ENCODE assay signal across 15 cellular contexts in genomic region chr5:64615895-64616294, GRCh38.
DNase-seq lines count a peak whose midpoint lies in the region; ATAC-seq lines count a peak whose summit lies in the region.
"Had no signal": no experiment of that assay in that cellular context is flagged by ENCODE, and none has a peak within 500 bp of the region (broad histone marks: within the 10 kb centered on the region; RNA-seq: fewer than 3 reads in every experiment).

No MANE protein-coding gene starts in this region.

- no peak overlapping the region for H3K4me3 Mint-ChIP-seq in activated CD4-positive, alpha-beta T cell treated with anti-CD3 and anti-CD28 coated beads, Interleukin-2, amount 10 ng/mL, durations not matched to agents 24 days and 14 days
- H3K4me3 Mint-ChIP-seq: activated B cell treated with CpG ODN at 0.5 μM for 24 hours had no signal

- H3K9me3 Mint-ChIP-seq in activated CD4-positive, alpha-beta T cell treated with anti-CD3 and anti-CD28 coated beads, Interleukin-2, amount 10 ng/mL, durations not matched to agents 24 days and 14 days = no peaks in the 10 kb centered on the region
- H3K9me3 Mint-ChIP-seq: activated B cell treated with CpG ODN at 0.5 μM for 24 hours had no signal

- H3K36me3 Mint-ChIP-seq in activated CD4-positive, alpha-beta T cell treated with anti-CD3 and anti-CD28 coated beads, Interleukin-2, amount 10 ng/mL, durations not matched to agents 24 days and 14 days (ENCODE audit: low read depth) = no peaks in the 10 kb centered on the region

- H3K4me3 ChIP-seq in H7 (ENCODE audit: insufficient read depth, low read depth, low read length) = no peak overlapping the region
- H3K4me3 ChIP-seq: body of pancreas, PC-9 had no signal

- no peaks in the 10 kb centered on the region for H3K36me3 ChIP-seq in H7 (replicated peaks; ENCODE audit: control insufficient read depth, insufficient read depth, low read length)

- H3K27me3 ChIP-seq in H7 (ENCODE audit: control insufficient read depth, insufficient read depth, low read length) = no peaks in the 10 kb centered on the region
- H3K27me3 ChIP-seq: body of pancreas had no signal

- H3K27me3 Mint-ChIP-seq in activated CD4-positive, alpha-beta T cell treated with anti-CD3 and anti-CD28 coated beads, Interleukin-2, amount 10 ng/mL, durations not matched to agents 24 days and 14 days = peaks cover 16% of the 10 kb centered on the region

- DNase-seq in NCI-H82 (lab: John Stamatoyannopoulos, UW) (no peak), H7 (no peak), mesenteric fat pad (ENCODE audit: low spot score) (no peak)
- DNase-seq in activated CD4-positive, alpha-beta T cell treated with anti-CD3 and anti-CD28 coated beads, Interleukin-2, amount 10 ng/mL, durations not matched to agents 24 days and 14 days = no peak
- DNase-seq: activated B cell treated with CpG ODN at 0.5 μM for 24 hours; body of pancreas; left cardiac atrium; NCI-H1417 treated with DMSO at 0.1 percent for 48 hours; NCI-H345; PC-9; stimulated activated CD4-positive, alpha-beta T cell treated with anti-CD3 and anti-CD28 coated beads, Interleukin-12 subunit alpha, Interleukin-12 subunit beta, amount 100 ng/mL, for 4 hours had no signal

- no peaks in the 10 kb centered on the region for H3K4me1 Mint-ChIP-seq in activated CD4-positive, alpha-beta T cell treated with anti-CD3 and anti-CD28 coated beads, Interleukin-2, amount 10 ng/mL, durations not matched to agents 24 days and 14 days
- H3K4me1 Mint-ChIP-seq: activated B cell treated with CpG ODN at 0.5 μM for 24 hours had no signal

- ATAC-seq in GM18861 (IDR thresholded peaks at IDR 0.05; ENCODE audit: unreplicated experiment) = peak; percentile 95
- peak; percentile 54 for ATAC-seq in GM21528 (IDR thresholded peaks at IDR 0.05; ENCODE audit: low FRiP score, unreplicated experiment)
- peak; percentile 79 for ATAC-seq in HG03064 (IDR thresholded peaks at IDR 0.05; ENCODE audit: low read depth, unreplicated experiment)
- ATAC-seq in HG03565 (IDR thresholded peaks at IDR 0.05; ENCODE audit: unreplicated experiment) = peak; percentile 47
- ATAC-seq: body of pancreas, left cardiac atrium had no signal

- intact Hi-C loops in activated CD4-positive, alpha-beta T cell treated with anti-CD3 and anti-CD28 coated beads, Interleukin-2, amount 10 ng/mL, durations not matched to agents 24 days and 14 days (cut with micrococcal nuclease) = no loop called here

- H3K27ac Mint-ChIP-seq in activated CD4-positive, alpha-beta T cell treated with anti-CD3 and anti-CD28 coated beads, Interleukin-2, amount 10 ng/mL, durations not matched to agents 24 days and 14 days = no peak overlapping the region
- H3K27ac Mint-ChIP-seq: activated B cell treated with CpG ODN at 0.5 μM for 24 hours had no signal
